In genomic region chr3:126081618-126082333, GRCh38 we compare ENCODE assay signal across 8 cellular contexts. TPM values are rescaled to one million over a fixed set of nuclear protein-coding genes. Genes with fewer than 3 reads are reported as not detected.
A peak's percentile ranks its signal among the peaks of the same experiment; 100 is the strongest.
DNase-seq lines count a peak whose midpoint lies in the region; ATAC-seq, FAIRE-seq and TF ChIP-seq lines count a peak whose summit lies in the region.

No MANE protein-coding gene starts in this region.

- CTCF ChIA-PET in Calu3 (lab: Charles Lee), result no interaction called here

- no peaks in the 10 kb centered on the region for H3K27me3 Mint-ChIP-seq in Calu3 (ENCODE audit: unreplicated experiment)
- H3K27me3 Mint-ChIP-seq in activated T-helper 1 cell treated with anti-CD3 and anti-CD28 coated beads, Interleukin-12 subunit alpha, Interleukin-12 subunit beta, Interleukin-2, Interleukin-4 antibody, amounts not matched to agents 30 ng/mL and 10 ng/mL and 1 ng/mL, durations not matched to agents 14 hours and 24 hours and 36 hours (ENCODE audit: insufficient read depth), result no peaks in the 10 kb centered on the region

- peak overlapping the region in 1 of 2 donors; percentile 8 for H3K27ac ChIP-seq in liver (ENCODE audit: low read depth in 1 of 2, low read length in 2 of 2)

- WGBS in liver, result 92% methylated on average over 9 of the region's 9 CpGs

- no peak for FAIRE-seq in D721Med (lab: Jason Lieb, UNC)

- peaks cover 34% of the 10 kb centered on the region for H3K36me3 Mint-ChIP-seq in Calu3 (ENCODE audit: insufficient read depth, unreplicated experiment)
- no peaks in the 10 kb centered on the region for H3K36me3 Mint-ChIP-seq in activated T-helper 1 cell treated with anti-CD3 and anti-CD28 coated beads, Interleukin-12 subunit alpha, Interleukin-12 subunit beta, Interleukin-2, Interleukin-4 antibody, amounts not matched to agents 30 ng/mL and 10 ng/mL and 1 ng/mL, durations not matched to agents 14 hours and 24 hours and 36 hours (ENCODE audit: low read depth)

- H3K4me1 ChIP-seq in liver (ENCODE audit: control insufficient read depth in 4 of 4, insufficient read depth in 4 of 4, low read length in 3 of 4), result peaks cover 0 to 12% (median 4%) of the 10 kb centered on the region in 4 donors

- H3K27ac Mint-ChIP-seq in Calu3 (ENCODE audit: unreplicated experiment), result peak overlapping the region; percentile 40
- no peak overlapping the region for H3K27ac Mint-ChIP-seq in activated T-helper 1 cell treated with anti-CD3 and anti-CD28 coated beads, Interleukin-12 subunit alpha, Interleukin-12 subunit beta, Interleukin-2, Interleukin-4 antibody, amounts not matched to agents 30 ng/mL and 10 ng/mL and 1 ng/mL, durations not matched to agents 14 hours and 24 hours and 36 hours

- H3K36me3 ChIP-seq in liver (ENCODE audit: control insufficient read depth in 4 of 4, insufficient read depth in 3 of 4, low read depth in 1 of 4, low read length in 3 of 4), result no peaks in the 10 kb centered on the region

- DNase-seq in Calu3 (peak; percentile 89), HPDE6-E6E7 (ENCODE audit: extremely low spot score) (peak; percentile 83), D721Med (ENCODE audit: insufficient read length, low spot score) (no peak)
- no peak for DNase-seq in activated T-helper 1 cell treated with anti-CD3 and anti-CD28 coated beads, Interleukin-12 subunit alpha, Interleukin-12 subunit beta, Interleukin-2, Interleukin-4 antibody, amounts not matched to agents 30 ng/mL and 10 ng/mL and 1 ng/mL, durations not matched to agents 14 hours and 24 hours and 36 hours (ENCODE audit: low spot score)

- TF ChIP-seq RAD21 in liver (IDR thresholded peaks at IDR 0.05), result peak in 1 of 2 donors; percentile 9

- no peak overlapping the region for H3K9ac ChIP-seq in liver (ENCODE audit: low read depth in 1 of 2, low read length in 2 of 2)

- H3K4me3 Mint-ChIP-seq in Calu3 (ENCODE audit: low read depth, unreplicated experiment), result no peak overlapping the region
- peak overlapping the region; percentile 39 for H3K4me3 Mint-ChIP-seq in activated T-helper 1 cell treated with anti-CD3 and anti-CD28 coated beads, Interleukin-12 subunit alpha, Interleukin-12 subunit beta, Interleukin-2, Interleukin-4 antibody, amounts not matched to agents 30 ng/mL and 10 ng/mL and 1 ng/mL, durations not matched to agents 14 hours and 24 hours and 36 hours

- ATAC-seq in GM21390 (IDR thresholded peaks at IDR 0.05; ENCODE audit: unreplicated experiment) (no peak), HG03196 (IDR thresholded peaks at IDR 0.05; ENCODE audit: unreplicated experiment) (no peak), GM18867 (IDR thresholded peaks at IDR 0.05; ENCODE audit: unreplicated experiment) (no peak)

- no peaks in the 10 kb centered on the region for H3K27me3 ChIP-seq in liver (ENCODE audit: control insufficient read depth in 4 of 4, insufficient read depth in 4 of 4, low read length in 3 of 4)

- H3K9me3 ChIP-seq in liver (ENCODE audit: control insufficient read depth in 4 of 4, low read length in 3 of 4), result no peaks in the 10 kb centered on the region

- BruUV-seq in Calu3 (replicated peaks; lab: Mats Ljungman, UMichigan), result no TSS peak

- H3K4me1 Mint-ChIP-seq in Calu3 (ENCODE audit: low read depth, unreplicated experiment), result peaks cover 36% of the 10 kb centered on the region
- peaks cover 26% of the 10 kb centered on the region for H3K4me1 Mint-ChIP-seq in activated T-helper 1 cell treated with anti-CD3 and anti-CD28 coated beads, Interleukin-12 subunit alpha, Interleukin-12 subunit beta, Interleukin-2, Interleukin-4 antibody, amounts not matched to agents 30 ng/mL and 10 ng/mL and 1 ng/mL, durations not matched to agents 14 hours and 24 hours and 36 hours (ENCODE audit: low read depth)

- no peaks in the 10 kb centered on the region for H3K9me3 Mint-ChIP-seq in Calu3 (ENCODE audit: low read depth, unreplicated experiment)
- no peaks in the 10 kb centered on the region for H3K9me3 Mint-ChIP-seq in activated T-helper 1 cell treated with anti-CD3 and anti-CD28 coated beads, Interleukin-12 subunit alpha, Interleukin-12 subunit beta, Interleukin-2, Interleukin-4 antibody, amounts not matched to agents 30 ng/mL and 10 ng/mL and 1 ng/mL, durations not matched to agents 14 hours and 24 hours and 36 hours

- peak; percentile 90 for TF ChIP-seq CTCF in Calu3 (IDR thresholded peaks at IDR 0.05; ENCODE audit: unreplicated experiment)
- peak; percentile 29 for TF ChIP-seq CTCF in liver (IDR thresholded peaks at IDR 0.05; ENCODE audit: low read depth, low read length, missing input control)
- TF ChIP-seq CTCF in D721Med (IDR thresholded peaks at IDR 0.05; ENCODE audit: insufficient read depth, missing control alignments), result no peak

- intact Hi-C loops in Calu3 (cut with micrococcal nuclease; ENCODE audit: unreplicated experiment), result loop anchor here (5.0 kb wide), 1 partner anchor 109 kb away; no protein-coding TSS in a partner anchor
- intact Hi-C loops in activated T-helper 1 cell treated with anti-CD3 and anti-CD28 coated beads, Interleukin-12 subunit alpha, Interleukin-12 subunit beta, Interleukin-2, Interleukin-4 antibody, amounts not matched to agents 30 ng/mL and 10 ng/mL and 1 ng/mL, durations not matched to agents 14 hours and 24 hours and 36 hours (cut with micrococcal nuclease), result loop anchor here (5.0 to 10.0 kb wide), 6 partner anchors 109 to 1513 kb away; partner anchors contain the start of genes CHCHD6, MCM2, PLXNA1 and TPRA1

- no peak overlapping the region for H3K4me3 ChIP-seq in liver (ENCODE audit: low read depth in 1 of 3, low read length in 3 of 3)

TF ChIP-seq in liver, 16 proteins besides CTCF, POLR2A, EP300 and RAD21:
- TF ChIP-seq TAF1 (conservative IDR thresholded peaks at IDR 0.05) (no peak), HNF4G (IDR thresholded peaks at IDR 0.05) (no peak), SP1 (IDR thresholded peaks at IDR 0.05) (no peak), REST (IDR thresholded peaks at IDR 0.05) (no peak), GABPA (IDR thresholded peaks at IDR 0.05 in 1 of 2, conservative IDR thresholded peaks at IDR 0.05 in 1 of 2) (no peak), HNF4A (conservative IDR thresholded peaks at IDR 0.05) (no peak), FOXA1 (IDR thresholded peaks at IDR 0.05) (no peak), FOXA2 (IDR thresholded peaks at IDR 0.05) (no peak), EGR1 (IDR thresholded peaks at IDR 0.05; ENCODE audit: low read depth in 2 of 2) (no peak), ZBTB33 (IDR thresholded peaks at IDR 0.05) (no peak), NR2F2 (IDR thresholded peaks at IDR 0.05) (no peak), JUND (IDR thresholded peaks at IDR 0.05) (no peak), MAX (IDR thresholded peaks at IDR 0.05) (no peak), YY1 (IDR thresholded peaks at IDR 0.05) (no peak), ATF3 (IDR thresholded peaks at IDR 0.05) (no peak), RXRA (IDR thresholded peaks at IDR 0.05) (no peak)

RNA-seq across cellular contexts. Expression of gene SLC41A3, which starts 2.1 kb away (rescaled TPM):
- 69.6 and 101 TPM in 2 replicates for total RNA-seq in Calu3 (2022)
- total RNA-seq in activated T-helper 1 cell treated with anti-CD3 and anti-CD28 coated beads, Interleukin-12 subunit alpha, Interleukin-12 subunit beta, Interleukin-2, Interleukin-4 antibody, amounts not matched to agents 30 ng/mL and 10 ng/mL and 1 ng/mL, durations not matched to agents 14 hours and 24 hours and 36 hours, result 17.3 and 23.4 TPM in 2 replicates
- 10 to 100 TPM; 14.2 to 19.8 TPM for total RNA-seq in liver
- 10 to 100 TPM in 1 of 2 donors, 1 to 10 TPM in 1; 9.3 to 11.2 TPM for polyA plus RNA-seq in liver

Comparison
In these comparisons a context has a peak if more than half of its experiments do, and no peak if none do; other contexts are left out.
1. DNase-seq: peak in Calu3 (single experiment) and HPDE6-E6E7 (single experiment); none in activated T-helper 1 cell treated with anti-CD3 and anti-CD28 coated beads, Interleukin-12 subunit alpha, Interleukin-12 subunit beta, Interleukin-2, Interleukin-4 antibody, amounts not matched to agents 30 ng/mL and 10 ng/mL and 1 ng/mL, durations not matched to agents 14 hours and 24 hours and 36 hours (single experiment) and D721Med (single experiment).